1 cellular context compared by ENCODE assay signal in the genomic region with DNA sequence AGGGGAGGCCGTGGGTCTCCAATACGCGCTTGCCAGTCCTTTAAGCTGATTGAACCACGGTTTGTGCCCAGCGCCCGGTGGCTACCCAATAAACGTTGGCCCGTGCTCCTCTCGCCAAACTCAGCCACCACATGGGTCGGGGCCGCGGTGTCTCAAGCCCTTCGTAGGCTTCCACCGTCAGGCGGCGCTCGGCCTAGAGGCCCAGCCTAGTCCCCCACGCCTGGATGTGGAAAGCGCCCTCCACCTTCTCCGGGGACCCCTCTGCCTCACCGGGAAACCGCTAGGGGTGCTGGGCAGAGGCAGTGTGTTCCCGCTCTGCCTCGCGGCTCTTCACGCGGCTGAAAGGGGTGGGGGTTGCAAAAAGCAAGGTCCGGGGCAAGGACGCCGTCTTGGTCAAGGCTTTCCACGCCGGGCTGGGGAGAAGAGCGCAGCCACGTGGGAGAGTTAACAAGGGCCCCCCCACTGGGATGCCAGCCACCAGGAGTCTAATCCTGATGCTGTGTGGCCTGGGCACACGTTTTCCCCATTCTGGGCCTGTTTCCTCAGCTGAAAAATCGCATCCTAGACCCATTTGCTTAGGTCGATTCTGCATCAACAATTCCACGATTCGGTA.
TF ChIP-seq lines count a peak whose summit lies in the region.

No MANE protein-coding gene starts in this region.

TF ChIP-seq in K562, 482 proteins besides CTCF, POLR2A, EP300 and RAD21 (continues in another document):
- TF ChIP-seq, protein P1, sequence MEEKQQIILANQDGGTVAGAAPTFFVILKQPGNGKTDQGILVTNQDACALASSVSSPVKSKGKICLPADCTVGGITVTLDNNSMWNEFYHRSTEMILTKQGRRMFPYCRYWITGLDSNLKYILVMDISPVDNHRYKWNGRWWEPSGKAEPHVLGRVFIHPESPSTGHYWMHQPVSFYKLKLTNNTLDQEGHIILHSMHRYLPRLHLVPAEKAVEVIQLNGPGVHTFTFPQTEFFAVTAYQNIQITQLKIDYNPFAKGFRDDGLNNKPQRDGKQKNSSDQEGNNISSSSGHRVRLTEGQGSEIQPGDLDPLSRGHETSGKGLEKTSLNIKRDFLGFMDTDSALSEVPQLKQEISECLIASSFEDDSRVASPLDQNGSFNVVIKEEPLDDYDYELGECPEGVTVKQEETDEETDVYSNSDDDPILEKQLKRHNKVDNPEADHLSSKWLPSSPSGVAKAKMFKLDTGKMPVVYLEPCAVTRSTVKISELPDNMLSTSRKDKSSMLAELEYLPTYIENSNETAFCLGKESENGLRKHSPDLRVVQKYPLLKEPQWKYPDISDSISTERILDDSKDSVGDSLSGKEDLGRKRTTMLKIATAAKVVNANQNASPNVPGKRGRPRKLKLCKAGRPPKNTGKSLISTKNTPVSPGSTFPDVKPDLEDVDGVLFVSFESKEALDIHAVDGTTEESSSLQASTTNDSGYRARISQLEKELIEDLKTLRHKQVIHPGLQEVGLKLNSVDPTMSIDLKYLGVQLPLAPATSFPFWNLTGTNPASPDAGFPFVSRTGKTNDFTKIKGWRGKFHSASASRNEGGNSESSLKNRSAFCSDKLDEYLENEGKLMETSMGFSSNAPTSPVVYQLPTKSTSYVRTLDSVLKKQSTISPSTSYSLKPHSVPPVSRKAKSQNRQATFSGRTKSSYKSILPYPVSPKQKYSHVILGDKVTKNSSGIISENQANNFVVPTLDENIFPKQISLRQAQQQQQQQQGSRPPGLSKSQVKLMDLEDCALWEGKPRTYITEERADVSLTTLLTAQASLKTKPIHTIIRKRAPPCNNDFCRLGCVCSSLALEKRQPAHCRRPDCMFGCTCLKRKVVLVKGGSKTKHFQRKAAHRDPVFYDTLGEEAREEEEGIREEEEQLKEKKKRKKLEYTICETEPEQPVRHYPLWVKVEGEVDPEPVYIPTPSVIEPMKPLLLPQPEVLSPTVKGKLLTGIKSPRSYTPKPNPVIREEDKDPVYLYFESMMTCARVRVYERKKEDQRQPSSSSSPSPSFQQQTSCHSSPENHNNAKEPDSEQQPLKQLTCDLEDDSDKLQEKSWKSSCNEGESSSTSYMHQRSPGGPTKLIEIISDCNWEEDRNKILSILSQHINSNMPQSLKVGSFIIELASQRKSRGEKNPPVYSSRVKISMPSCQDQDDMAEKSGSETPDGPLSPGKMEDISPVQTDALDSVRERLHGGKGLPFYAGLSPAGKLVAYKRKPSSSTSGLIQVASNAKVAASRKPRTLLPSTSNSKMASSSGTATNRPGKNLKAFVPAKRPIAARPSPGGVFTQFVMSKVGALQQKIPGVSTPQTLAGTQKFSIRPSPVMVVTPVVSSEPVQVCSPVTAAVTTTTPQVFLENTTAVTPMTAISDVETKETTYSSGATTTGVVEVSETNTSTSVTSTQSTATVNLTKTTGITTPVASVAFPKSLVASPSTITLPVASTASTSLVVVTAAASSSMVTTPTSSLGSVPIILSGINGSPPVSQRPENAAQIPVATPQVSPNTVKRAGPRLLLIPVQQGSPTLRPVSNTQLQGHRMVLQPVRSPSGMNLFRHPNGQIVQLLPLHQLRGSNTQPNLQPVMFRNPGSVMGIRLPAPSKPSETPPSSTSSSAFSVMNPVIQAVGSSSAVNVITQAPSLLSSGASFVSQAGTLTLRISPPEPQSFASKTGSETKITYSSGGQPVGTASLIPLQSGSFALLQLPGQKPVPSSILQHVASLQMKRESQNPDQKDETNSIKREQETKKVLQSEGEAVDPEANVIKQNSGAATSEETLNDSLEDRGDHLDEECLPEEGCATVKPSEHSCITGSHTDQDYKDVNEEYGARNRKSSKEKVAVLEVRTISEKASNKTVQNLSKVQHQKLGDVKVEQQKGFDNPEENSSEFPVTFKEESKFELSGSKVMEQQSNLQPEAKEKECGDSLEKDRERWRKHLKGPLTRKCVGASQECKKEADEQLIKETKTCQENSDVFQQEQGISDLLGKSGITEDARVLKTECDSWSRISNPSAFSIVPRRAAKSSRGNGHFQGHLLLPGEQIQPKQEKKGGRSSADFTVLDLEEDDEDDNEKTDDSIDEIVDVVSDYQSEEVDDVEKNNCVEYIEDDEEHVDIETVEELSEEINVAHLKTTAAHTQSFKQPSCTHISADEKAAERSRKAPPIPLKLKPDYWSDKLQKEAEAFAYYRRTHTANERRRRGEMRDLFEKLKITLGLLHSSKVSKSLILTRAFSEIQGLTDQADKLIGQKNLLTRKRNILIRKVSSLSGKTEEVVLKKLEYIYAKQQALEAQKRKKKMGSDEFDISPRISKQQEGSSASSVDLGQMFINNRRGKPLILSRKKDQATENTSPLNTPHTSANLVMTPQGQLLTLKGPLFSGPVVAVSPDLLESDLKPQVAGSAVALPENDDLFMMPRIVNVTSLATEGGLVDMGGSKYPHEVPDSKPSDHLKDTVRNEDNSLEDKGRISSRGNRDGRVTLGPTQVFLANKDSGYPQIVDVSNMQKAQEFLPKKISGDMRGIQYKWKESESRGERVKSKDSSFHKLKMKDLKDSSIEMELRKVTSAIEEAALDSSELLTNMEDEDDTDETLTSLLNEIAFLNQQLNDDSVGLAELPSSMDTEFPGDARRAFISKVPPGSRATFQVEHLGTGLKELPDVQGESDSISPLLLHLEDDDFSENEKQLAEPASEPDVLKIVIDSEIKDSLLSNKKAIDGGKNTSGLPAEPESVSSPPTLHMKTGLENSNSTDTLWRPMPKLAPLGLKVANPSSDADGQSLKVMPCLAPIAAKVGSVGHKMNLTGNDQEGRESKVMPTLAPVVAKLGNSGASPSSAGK (IDR thresholded peaks at IDR 0.05): peak; percentile 57
- peak; percentile 24 for TF ChIP-seq HMGN3 (IDR thresholded peaks at IDR 0.05; ENCODE audit: borderline replicate concordance, extremely low read depth, insufficient read length, low read depth, low read length)
- TF ChIP-seq NRF1 (conservative IDR thresholded peaks at IDR 0.05 in 1 of 2, IDR thresholded peaks at IDR 0.05 in 1 of 2): no peak
- TF ChIP-seq HOXB6 (CRISPR knock-in tag; IDR thresholded peaks at IDR 0.05; ENCODE audit: borderline replicate concordance): no peak
- TF ChIP-seq, protein P2, sequence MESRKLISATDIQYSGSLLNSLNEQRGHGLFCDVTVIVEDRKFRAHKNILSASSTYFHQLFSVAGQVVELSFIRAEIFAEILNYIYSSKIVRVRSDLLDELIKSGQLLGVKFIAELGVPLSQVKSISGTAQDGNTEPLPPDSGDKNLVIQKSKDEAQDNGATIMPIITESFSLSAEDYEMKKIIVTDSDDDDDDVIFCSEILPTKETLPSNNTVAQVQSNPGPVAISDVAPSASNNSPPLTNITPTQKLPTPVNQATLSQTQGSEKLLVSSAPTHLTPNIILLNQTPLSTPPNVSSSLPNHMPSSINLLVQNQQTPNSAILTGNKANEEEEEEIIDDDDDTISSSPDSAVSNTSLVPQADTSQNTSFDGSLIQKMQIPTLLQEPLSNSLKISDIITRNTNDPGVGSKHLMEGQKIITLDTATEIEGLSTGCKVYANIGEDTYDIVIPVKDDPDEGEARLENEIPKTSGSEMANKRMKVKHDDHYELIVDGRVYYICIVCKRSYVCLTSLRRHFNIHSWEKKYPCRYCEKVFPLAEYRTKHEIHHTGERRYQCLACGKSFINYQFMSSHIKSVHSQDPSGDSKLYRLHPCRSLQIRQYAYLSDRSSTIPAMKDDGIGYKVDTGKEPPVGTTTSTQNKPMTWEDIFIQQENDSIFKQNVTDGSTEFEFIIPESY (CRISPR knock-in tag; IDR thresholded peaks at IDR 0.05): peak; percentile 94
- TF ChIP-seq SMARCA5 (IDR thresholded peaks at IDR 0.05): no peak
- TF ChIP-seq, protein P3, sequence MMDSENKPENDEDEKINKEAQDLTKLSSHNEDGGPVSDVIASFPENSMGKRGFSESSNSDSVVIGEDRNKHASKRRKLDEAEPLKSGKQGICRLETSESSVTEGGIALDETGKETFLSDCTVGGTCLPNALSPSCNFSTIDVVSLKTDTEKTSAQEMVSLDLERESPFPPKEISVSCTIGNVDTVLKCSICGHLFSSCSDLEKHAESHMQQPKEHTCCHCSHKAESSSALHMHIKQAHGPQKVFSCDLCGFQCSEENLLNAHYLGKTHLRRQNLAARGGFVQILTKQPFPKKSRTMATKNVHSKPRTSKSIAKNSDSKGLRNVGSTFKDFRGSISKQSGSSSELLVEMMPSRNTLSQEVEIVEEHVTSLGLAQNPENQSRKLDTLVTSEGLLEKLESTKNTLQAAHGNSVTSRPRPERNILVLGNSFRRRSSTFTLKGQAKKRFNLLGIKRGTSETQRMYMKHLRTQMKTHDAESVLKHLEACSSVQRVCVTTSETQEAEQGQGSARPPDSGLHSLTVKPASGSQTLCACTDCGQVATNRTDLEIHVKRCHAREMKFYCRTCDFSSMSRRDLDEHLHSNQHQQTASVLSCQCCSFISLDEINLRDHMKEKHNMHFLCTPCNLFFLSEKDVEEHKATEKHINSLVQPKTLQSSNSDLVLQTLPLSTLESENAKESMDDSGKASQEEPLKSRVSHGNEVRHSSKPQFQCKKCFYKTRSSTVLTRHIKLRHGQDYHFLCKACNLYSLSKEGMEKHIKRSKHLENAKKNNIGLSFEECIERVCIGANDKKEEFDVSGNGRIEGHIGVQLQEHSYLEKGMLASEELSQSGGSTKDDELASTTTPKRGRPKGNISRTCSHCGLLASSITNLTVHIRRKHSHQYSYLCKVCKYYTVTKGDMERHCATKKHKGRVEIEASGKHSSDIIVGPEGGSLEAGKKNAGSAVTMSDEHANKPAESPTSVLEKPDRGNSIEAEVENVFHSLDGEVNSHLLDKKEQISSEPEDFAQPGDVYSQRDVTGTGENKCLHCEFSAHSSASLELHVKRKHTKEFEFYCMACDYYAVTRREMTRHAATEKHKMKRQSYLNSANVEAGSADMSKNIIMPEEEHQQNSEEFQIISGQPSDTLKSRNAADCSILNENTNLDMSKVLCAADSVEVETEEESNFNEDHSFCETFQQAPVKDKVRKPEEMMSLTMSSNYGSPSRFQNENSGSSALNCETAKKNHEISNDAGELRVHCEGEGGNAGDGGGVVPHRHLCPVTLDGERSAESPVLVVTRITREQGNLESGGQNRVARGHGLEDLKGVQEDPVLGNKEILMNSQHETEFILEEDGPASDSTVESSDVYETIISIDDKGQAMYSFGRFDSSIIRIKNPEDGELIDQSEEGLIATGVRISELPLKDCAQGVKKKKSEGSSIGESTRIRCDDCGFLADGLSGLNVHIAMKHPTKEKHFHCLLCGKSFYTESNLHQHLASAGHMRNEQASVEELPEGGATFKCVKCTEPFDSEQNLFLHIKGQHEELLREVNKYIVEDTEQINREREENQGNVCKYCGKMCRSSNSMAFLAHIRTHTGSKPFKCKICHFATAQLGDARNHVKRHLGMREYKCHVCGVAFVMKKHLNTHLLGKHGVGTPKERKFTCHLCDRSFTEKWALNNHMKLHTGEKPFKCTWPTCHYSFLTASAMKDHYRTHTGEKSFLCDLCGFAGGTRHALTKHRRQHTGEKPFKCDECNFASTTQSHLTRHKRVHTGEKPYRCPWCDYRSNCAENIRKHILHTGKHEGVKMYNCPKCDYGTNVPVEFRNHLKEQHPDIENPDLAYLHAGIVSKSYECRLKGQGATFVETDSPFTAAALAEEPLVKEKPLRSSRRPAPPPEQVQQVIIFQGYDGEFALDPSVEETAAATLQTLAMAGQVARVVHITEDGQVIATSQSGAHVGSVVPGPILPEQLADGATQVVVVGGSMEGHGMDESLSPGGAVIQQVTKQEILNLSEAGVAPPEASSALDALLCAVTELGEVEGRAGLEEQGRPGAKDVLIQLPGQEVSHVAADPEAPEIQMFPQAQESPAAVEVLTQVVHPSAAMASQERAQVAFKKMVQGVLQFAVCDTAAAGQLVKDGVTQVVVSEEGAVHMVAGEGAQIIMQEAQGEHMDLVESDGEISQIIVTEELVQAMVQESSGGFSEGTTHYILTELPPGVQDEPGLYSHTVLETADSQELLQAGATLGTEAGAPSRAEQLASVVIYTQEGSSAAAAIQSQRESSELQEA (IDR thresholded peaks at IDR 0.05; ENCODE audit: low read depth): no peak
- TF ChIP-seq, protein P4, sequence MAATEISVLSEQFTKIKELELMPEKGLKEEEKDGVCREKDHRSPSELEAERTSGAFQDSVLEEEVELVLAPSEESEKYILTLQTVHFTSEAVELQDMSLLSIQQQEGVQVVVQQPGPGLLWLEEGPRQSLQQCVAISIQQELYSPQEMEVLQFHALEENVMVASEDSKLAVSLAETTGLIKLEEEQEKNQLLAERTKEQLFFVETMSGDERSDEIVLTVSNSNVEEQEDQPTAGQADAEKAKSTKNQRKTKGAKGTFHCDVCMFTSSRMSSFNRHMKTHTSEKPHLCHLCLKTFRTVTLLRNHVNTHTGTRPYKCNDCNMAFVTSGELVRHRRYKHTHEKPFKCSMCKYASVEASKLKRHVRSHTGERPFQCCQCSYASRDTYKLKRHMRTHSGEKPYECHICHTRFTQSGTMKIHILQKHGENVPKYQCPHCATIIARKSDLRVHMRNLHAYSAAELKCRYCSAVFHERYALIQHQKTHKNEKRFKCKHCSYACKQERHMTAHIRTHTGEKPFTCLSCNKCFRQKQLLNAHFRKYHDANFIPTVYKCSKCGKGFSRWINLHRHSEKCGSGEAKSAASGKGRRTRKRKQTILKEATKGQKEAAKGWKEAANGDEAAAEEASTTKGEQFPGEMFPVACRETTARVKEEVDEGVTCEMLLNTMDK (IDR thresholded peaks at IDR 0.05; ENCODE audit: borderline replicate concordance, insufficient read depth, low read depth, low read length, poor library complexity, severe bottlenecking): peak; percentile 9
- no peak for TF ChIP-seq TAF15 (IDR thresholded peaks at IDR 0.05; ENCODE audit: low read depth, low read length)
- TF ChIP-seq FOXK2 (conservative IDR thresholded peaks at IDR 0.05 in 1 of 2, IDR thresholded peaks at IDR 0.05 in 1 of 2; ENCODE audit: low read depth in 2 of 2): no peak
- 0 out of 2 replicates have a peak, but pooled peaks have one; percentile 18 for TF ChIP-seq POLR2G (IDR thresholded peaks at IDR 0.05; ENCODE audit: low read depth, low read length)
- TF ChIP-seq, protein P5, sequence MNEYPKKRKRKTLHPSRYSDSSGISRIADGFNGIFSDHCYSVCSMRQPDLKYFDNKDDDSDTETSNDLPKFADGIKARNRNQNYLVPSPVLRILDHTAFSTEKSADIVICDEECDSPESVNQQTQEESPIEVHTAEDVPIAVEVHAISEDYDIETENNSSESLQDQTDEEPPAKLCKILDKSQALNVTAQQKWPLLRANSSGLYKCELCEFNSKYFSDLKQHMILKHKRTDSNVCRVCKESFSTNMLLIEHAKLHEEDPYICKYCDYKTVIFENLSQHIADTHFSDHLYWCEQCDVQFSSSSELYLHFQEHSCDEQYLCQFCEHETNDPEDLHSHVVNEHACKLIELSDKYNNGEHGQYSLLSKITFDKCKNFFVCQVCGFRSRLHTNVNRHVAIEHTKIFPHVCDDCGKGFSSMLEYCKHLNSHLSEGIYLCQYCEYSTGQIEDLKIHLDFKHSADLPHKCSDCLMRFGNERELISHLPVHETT (CRISPR knock-in tag; conservative IDR thresholded peaks at IDR 0.05 in 1 of 2, IDR thresholded peaks at IDR 0.05 in 1 of 2): 0 out of 4 replicates have a peak, but pooled peaks of 1 of the 2 experiments have one; percentile 56
- TF ChIP-seq, protein P6, sequence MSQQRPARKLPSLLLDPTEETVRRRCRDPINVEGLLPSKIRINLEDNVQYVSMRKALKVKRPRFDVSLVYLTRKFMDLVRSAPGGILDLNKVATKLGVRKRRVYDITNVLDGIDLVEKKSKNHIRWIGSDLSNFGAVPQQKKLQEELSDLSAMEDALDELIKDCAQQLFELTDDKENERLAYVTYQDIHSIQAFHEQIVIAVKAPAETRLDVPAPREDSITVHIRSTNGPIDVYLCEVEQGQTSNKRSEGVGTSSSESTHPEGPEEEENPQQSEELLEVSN (IDR thresholded peaks at IDR 0.05; ENCODE audit: borderline replicate concordance in 1 of 2, extremely low read depth in 1 of 2, insufficient read depth in 1 of 2, insufficient read length in 1 of 2, low read depth in 1 of 2, low read length in 1 of 2, poor library complexity in 1 of 2, severe bottlenecking in 1 of 2): peak in 1 of 2 experiments; percentile 64
